11 cellular contexts compared by ENCODE assay signal in the genomic region with DNA sequence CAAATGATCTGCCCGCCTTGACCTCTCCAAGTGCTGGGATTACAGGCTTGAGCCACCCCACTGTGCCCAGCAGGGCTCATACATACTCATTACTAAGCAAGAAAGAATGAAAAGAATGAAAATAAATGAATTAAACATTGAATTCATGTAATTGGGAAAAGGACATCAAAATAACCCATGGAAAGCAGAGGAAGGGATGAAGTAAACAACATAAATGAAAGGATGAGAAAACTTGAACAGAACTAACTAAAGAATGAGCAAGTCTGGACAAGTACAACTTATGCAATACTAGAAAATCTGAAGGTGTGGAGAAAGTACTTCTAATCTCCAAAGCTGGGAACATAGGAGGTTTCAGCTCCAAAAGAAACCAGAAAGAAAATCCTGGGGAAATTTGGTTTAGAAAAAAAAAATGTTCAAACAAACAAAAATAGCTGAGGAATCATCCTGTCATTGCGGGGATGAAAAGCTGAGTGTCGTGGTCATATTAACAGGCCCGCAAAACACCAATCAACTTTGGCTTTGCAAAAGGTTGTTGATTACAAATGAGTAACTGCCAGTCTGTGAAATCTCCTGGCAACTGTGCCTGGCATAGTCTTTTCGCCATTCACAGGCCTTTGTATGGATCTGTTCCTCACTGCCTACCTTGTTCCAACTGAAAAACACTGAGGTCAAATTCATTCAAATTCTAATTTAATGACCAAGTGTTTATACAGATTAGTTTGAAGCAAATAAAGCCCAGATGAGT. TPM values are rescaled to one million over a fixed set of nuclear protein-coding genes. Genes with fewer than 3 reads are reported as not detected.
DNase-seq lines count a peak whose midpoint lies in the region; ATAC-seq and TF ChIP-seq lines count a peak whose summit lies in the region.
"Had no signal": no experiment of that assay in that cellular context is flagged by ENCODE, and none has a peak within 500 bp of the region (broad histone marks: within the 10 kb centered on the region; RNA-seq: fewer than 3 reads in every experiment).

No MANE protein-coding gene starts in this region.

- TF ChIP-seq CTCF in fibroblast of the aortic adventitia (IDR thresholded peaks at IDR 0.05; ENCODE audit: insufficient read depth, low read length) (no peak), suprapubic skin (IDR thresholded peaks at IDR 0.05) (no peak)

- H3K27ac ChIP-seq in SJSA1 (peak overlapping the region; percentile 83), suprapubic skin (peak overlapping the region; percentile 93)

- peaks cover 44% of the 10 kb centered on the region for H3K4me1 Mint-ChIP-seq in activated T-cell treated with anti-CD3 and anti-CD28 coated beads, Interleukin-2, amount 50 U/mL, for 4 hours (ENCODE audit: low read depth)

- 57% methylated on average over 5 of the region's 5 CpGs for WGBS in suprapubic skin

- ATAC-seq in activated T-cell treated with anti-CD3 and anti-CD28 coated beads, Interleukin-2, amount 50 U/mL, for 4 hours, result no peak
- ATAC-seq: left lobe of liver had no signal

- no peaks in the 10 kb centered on the region for H3K9me3 Mint-ChIP-seq in activated T-cell treated with anti-CD3 and anti-CD28 coated beads, Interleukin-2, amount 50 U/mL, for 4 hours

- in situ Hi-C loops in ACHN (cut with HindIII; ENCODE audit: low pct_ligation_motif_present, low pct_unique_long_range_greater_than_20kb, low sequenced_read_pairs), result no loop called here

- H3K36me3 ChIP-seq in SJSA1 (peaks cover 3% of the 10 kb centered on the region; the same call in 1 of the 2 replicates), suprapubic skin (no peaks in the 10 kb centered on the region)

- H3K27me3 ChIP-seq in SJSA1 (replicated peaks) (no peaks in the 10 kb centered on the region), suprapubic skin (no peaks in the 10 kb centered on the region)

- H3K36me3 Mint-ChIP-seq in activated T-cell treated with anti-CD3 and anti-CD28 coated beads, Interleukin-2, amount 50 U/mL, for 4 hours (ENCODE audit: insufficient read depth), result no peaks in the 10 kb centered on the region

- H3K9me3 ChIP-seq in SJSA1 (replicated peaks) (no peaks in the 10 kb centered on the region), suprapubic skin (no peaks in the 10 kb centered on the region)

- DNase-seq in activated T-cell treated with anti-CD3 and anti-CD28 coated beads, Interleukin-2, amount 50 U/mL, for 4 hours, result no peak
- no peak for DNase-seq in activated T-cell treated with anti-CD3 and anti-CD28 coated beads, Interleukin-2, amount 50 U/mL, for 48 hours
- DNase-seq in SJSA1 (ENCODE audit: low read depth in 1 of 2, low spot score in 2 of 2), result peak; percentile 49 to 60
- peak; percentile 14 for DNase-seq in fibroblast of the aortic adventitia (ENCODE audit: low read depth)
- no peak for DNase-seq in suprapubic skin (ENCODE audit: low spot score in 2 of 2)
- DNase-seq in ACHN, result no peak
- DNase-seq in activated naive CD4-positive, alpha-beta T cell treated with Interleukin-2 at 50 U/mL for 16 hours, result no peak
- no peak for DNase-seq in activated effector memory CD4-positive, alpha-beta T cell treated with anti-CD3 and anti-CD28 coated beads, Interleukin-2, amount 50 U/mL, for 16 hours
- DNase-seq: NCI-H1694 treated with DMSO at 0.1 percent for 48 hours, T-helper 9 cell had no signal

- H3K27me3 Mint-ChIP-seq in activated T-cell treated with anti-CD3 and anti-CD28 coated beads, Interleukin-2, amount 50 U/mL, for 4 hours (ENCODE audit: low read depth), result no peaks in the 10 kb centered on the region

- TF ChIP-seq POLR2A in suprapubic skin (IDR thresholded peaks at IDR 0.05), result no peak

- TF ChIP-seq EP300 in suprapubic skin (IDR thresholded peaks at IDR 0.05), result no peak

- H3K4me1 ChIP-seq in SJSA1 (replicated peaks) (peaks cover 28% of the 10 kb centered on the region), suprapubic skin (peaks cover 34% of the 10 kb centered on the region)

- H3K4me3 ChIP-seq in SJSA1 (no peak overlapping the region), fibroblast of the aortic adventitia (ENCODE audit: low read depth, low read length) (no peak overlapping the region), suprapubic skin (no peak overlapping the region)

- peak overlapping the region; percentile 4 for H3K4me3 Mint-ChIP-seq in activated T-cell treated with anti-CD3 and anti-CD28 coated beads, Interleukin-2, amount 50 U/mL, for 4 hours

RNA-seq across cellular contexts. Expression of a gene that starts 2.3 kb away (rescaled TPM):
- 10 to 100 TPM; 14.7 to 21.3 (median 17.3) TPM for total RNA-seq in activated T-cell treated with anti-CD3 and anti-CD28 coated beads, Interleukin-2, amount 50 U/mL, for 4 hours
- 46.6 and 47.2 TPM in 2 replicates for total RNA-seq in SJSA1 (2014; rRNA removed; shearing (Covaris generic))
- 47.4 and 74.1 TPM in 2 replicates for total RNA-seq in fibroblast of the aortic adventitia (ENCODE audit: low replicate concordance)
- total RNA-seq in suprapubic skin, result 10 to 100 TPM; 69.7 to 96.4 (median 78.6) TPM

RNA-seq across cellular contexts. Expression of a gene that starts 49.4 kb away (rescaled TPM):
- total RNA-seq in activated T-cell treated with anti-CD3 and anti-CD28 coated beads, Interleukin-2, amount 50 U/mL, for 4 hours, result 10 to 100 TPM; 59.8 to 63.4 (median 62.2) TPM
- total RNA-seq in SJSA1 (2014; rRNA removed; shearing (Covaris generic)), result 0.91 and 7.3 TPM in 2 replicates
- total RNA-seq in fibroblast of the aortic adventitia (ENCODE audit: low replicate concordance) (10.2 and 13.4 TPM in 2 replicates), suprapubic skin (10 to 100 TPM; 44.7 to 75.7 (median 55.5) TPM)

Comparison
In these comparisons a context has a peak if more than half of its experiments do, and no peak if none do; other contexts are left out.
1. DNase-seq: peak in SJSA1 (2 of 2) and fibroblast of the aortic adventitia (single experiment); none in activated T-cell treated with anti-CD3 and anti-CD28 coated beads, Interleukin-2, amount 50 U/mL, for 4 hours (single experiment), activated T-cell treated with anti-CD3 and anti-CD28 coated beads, Interleukin-2, amount 50 U/mL, for 48 hours (0 of 2), suprapubic skin (0 of 2), ACHN (single experiment), activated naive CD4-positive, alpha-beta T cell treated with Interleukin-2 at 50 U/mL for 16 hours (single experiment) and activated effector memory CD4-positive, alpha-beta T cell treated with anti-CD3 and anti-CD28 coated beads, Interleukin-2, amount 50 U/mL, for 16 hours (single experiment).